In genomic region chr15:38672814-38673292, GRCh38 we compare ENCODE assay signal across 11 cellular contexts.
DNase-seq lines count a peak whose midpoint lies in the region; ATAC-seq and TF ChIP-seq lines count a peak whose summit lies in the region.
"Had no signal": no experiment of that assay in that cellular context is flagged by ENCODE, and none has a peak within 500 bp of the region (broad histone marks: within the 10 kb centered on the region; RNA-seq: fewer than 3 reads in every experiment).

No MANE protein-coding gene starts in this region.

- no peak for DNase-seq in CD8-positive, alpha-beta memory T cell
- no peak for DNase-seq in tibial artery
- DNase-seq in WTC11 (ENCODE audit: low spot score): no peak
- no peak for DNase-seq in BE2C
- DNase-seq: activated gamma-delta T cell, immature natural killer cell, NCI-H345 had no signal

- H3K9me3 ChIP-seq in CD8-positive, alpha-beta memory T cell (ENCODE audit: low read length): no peaks in the 10 kb centered on the region
- no peaks in the 10 kb centered on the region for H3K9me3 ChIP-seq in tibial artery
- no peaks in the 10 kb centered on the region for H3K9me3 ChIP-seq in BE2C

- POLR2A ChIA-PET in CD8-positive, alpha-beta memory T cell (lab: Charles Lee): interaction anchor here (1.2 to 3.1 kb wide), 3 partner anchors 10 to 20 kb away, joined by 5 to 15 read pairs (median 5); no protein-coding TSS in a partner anchor
- POLR2A ChIA-PET in WTC11 (lab: Charles Lee): no interaction called here

- H3K9me3 Mint-ChIP-seq in CD8-positive, alpha-beta memory T cell: no peaks in the 10 kb centered on the region
- peaks cover 7% of the 10 kb centered on the region for H3K9me3 Mint-ChIP-seq in activated T-helper 17 cell treated with anti-CD3 and anti-CD28 coated beads, Interleukin-2, amount 50 U/mL, for 72 hours
- H3K9me3 Mint-ChIP-seq in WTC11: no peaks in the 10 kb centered on the region
- H3K9me3 Mint-ChIP-seq: immature natural killer cell had no signal

- ATAC-seq in GM19324 (IDR thresholded peaks at IDR 0.05; ENCODE audit: low FRiP score, unreplicated experiment) (peak; percentile 65), HG03025 (IDR thresholded peaks at IDR 0.05; ENCODE audit: low FRiP score, unreplicated experiment) (peak; percentile 40), WTC11 (no peak), HG03521 (IDR thresholded peaks at IDR 0.05; ENCODE audit: unreplicated experiment) (no peak)
- peak; percentile 7 for ATAC-seq in activated T-helper 17 cell treated with anti-CD3 and anti-CD28 coated beads, Interleukin-2, amount 50 U/mL, for 72 hours (replicated peaks)

- H3K27me3 Mint-ChIP-seq in CD8-positive, alpha-beta memory T cell: no peaks in the 10 kb centered on the region
- H3K27me3 Mint-ChIP-seq in activated T-helper 17 cell treated with anti-CD3 and anti-CD28 coated beads, Interleukin-2, amount 50 U/mL, for 72 hours: no peaks in the 10 kb centered on the region
- no peaks in the 10 kb centered on the region; the same call in 1 of the 2 replicates for H3K27me3 Mint-ChIP-seq in WTC11 (ENCODE audit: low read depth)

- H3K27ac ChIP-seq in CD8-positive, alpha-beta memory T cell (ENCODE audit: low read depth, low read length): peak overlapping the region; percentile 62
- H3K27ac ChIP-seq in tibial artery: no peak overlapping the region

- H3K4me1 ChIP-seq in CD8-positive, alpha-beta memory T cell (ENCODE audit: insufficient read depth, low read length): peaks cover 64% of the 10 kb centered on the region
- H3K4me1 ChIP-seq in tibial artery (no peaks in the 10 kb centered on the region), BE2C (no peaks in the 10 kb centered on the region)

- H3K36me3 ChIP-seq in CD8-positive, alpha-beta memory T cell (ENCODE audit: insufficient read depth, low read length): no peaks in the 10 kb centered on the region
- H3K36me3 ChIP-seq in tibial artery (no peaks in the 10 kb centered on the region), BE2C (no peaks in the 10 kb centered on the region)

- H3K4me1 Mint-ChIP-seq in CD8-positive, alpha-beta memory T cell: peaks cover 60 to 82% (median 81%) of the 10 kb centered on the region in 3 donors
- H3K4me1 Mint-ChIP-seq in activated T-helper 17 cell treated with anti-CD3 and anti-CD28 coated beads, Interleukin-2, amount 50 U/mL, for 72 hours: peaks cover 46% of the 10 kb centered on the region
- peaks cover 10% of the 10 kb centered on the region; the same call in 1 of the 2 replicates for H3K4me1 Mint-ChIP-seq in WTC11

- CTCF ChIA-PET in CD8-positive, alpha-beta memory T cell (lab: Charles Lee): interaction anchor here (1.9 to 10.2 kb wide), 6 partner anchors 11 to 108 kb away, joined by 6 to 94 read pairs (median 66); partner anchors contain the start of gene RASGRP1
- CTCF ChIA-PET in WTC11 (lab: Charles Lee): interaction anchor here (1.5 to 4.3 kb wide), 4 partner anchors 18 to 232 kb away, joined by 7 to 28 read pairs (median 8); partner anchors contain the start of gene RASGRP1

- H3K36me3 Mint-ChIP-seq in CD8-positive, alpha-beta memory T cell: peaks cover 0 to 7% (median 0%) of the 10 kb centered on the region in 3 donors
- H3K36me3 Mint-ChIP-seq in activated T-helper 17 cell treated with anti-CD3 and anti-CD28 coated beads, Interleukin-2, amount 50 U/mL, for 72 hours (ENCODE audit: low read depth): no peaks in the 10 kb centered on the region
- no peaks in the 10 kb centered on the region for H3K36me3 Mint-ChIP-seq in WTC11

- peak overlapping the region in 5 of 7 donors; percentile 0 to 75 (median 73) for H3K4me3 Mint-ChIP-seq in CD8-positive, alpha-beta memory T cell
- peak overlapping the region; percentile 85 for H3K4me3 Mint-ChIP-seq in activated T-helper 17 cell treated with anti-CD3 and anti-CD28 coated beads, Interleukin-2, amount 50 U/mL, for 72 hours
- H3K4me3 Mint-ChIP-seq in WTC11: no peak overlapping the region
- H3K4me3 Mint-ChIP-seq: immature natural killer cell had no signal

- peak overlapping the region; percentile 95 to 100 (median 98) for H3K27ac Mint-ChIP-seq in CD8-positive, alpha-beta memory T cell
- peak overlapping the region; percentile 97 for H3K27ac Mint-ChIP-seq in activated T-helper 17 cell treated with anti-CD3 and anti-CD28 coated beads, Interleukin-2, amount 50 U/mL, for 72 hours
- H3K27ac Mint-ChIP-seq in WTC11: no peak overlapping the region

- TF ChIP-seq CTCF in tibial artery (IDR thresholded peaks at IDR 0.05) (no peak), WTC11 (IDR thresholded peaks at IDR 0.05) (no peak), BE2C (IDR thresholded peaks at IDR 0.05; ENCODE audit: low read depth, low read length) (no peak)

- no peaks in the 10 kb centered on the region for H3K27me3 ChIP-seq in CD8-positive, alpha-beta memory T cell (ENCODE audit: insufficient read depth, low read length, poor library complexity, severe bottlenecking)
- H3K27me3 ChIP-seq in tibial artery (peaks cover 0 to 7% of the 10 kb centered on the region in 2 donors), BE2C (peaks cover 11% of the 10 kb centered on the region)

- H3K4me3 ChIP-seq in CD8-positive, alpha-beta memory T cell (ENCODE audit: low read length): no peak overlapping the region
- no peak overlapping the region for H3K4me3 ChIP-seq in tibial artery
- no peak overlapping the region for H3K4me3 ChIP-seq in BE2C (ENCODE audit: low read depth, low read length)

- intact Hi-C loops in tibial artery (cut with DNase I; ENCODE audit: low total_unique reads): no loop called here

TF ChIP-seq in WTC11, 78 proteins besides CTCF, POLR2A, EP300 and RAD21:
- TF ChIP-seq CBFB (CRISPR knock-in tag; IDR thresholded peaks at IDR 0.05; ENCODE audit: low read depth) (no peak), ZNF416 (CRISPR knock-in tag; IDR thresholded peaks at IDR 0.05) (no peak), USF1 (CRISPR knock-in tag; IDR thresholded peaks at IDR 0.05) (no peak), ATF1 (CRISPR knock-in tag; IDR thresholded peaks at IDR 0.05) (no peak), TEAD1 (CRISPR knock-in tag; IDR thresholded peaks at IDR 0.05) (no peak)

Comparison
In these comparisons a context has a peak if more than half of its experiments do, and no peak if none do; other contexts are left out.
1. ATAC-seq: peak in GM19324 (single experiment), HG03025 (single experiment) and activated T-helper 17 cell treated with anti-CD3 and anti-CD28 coated beads, Interleukin-2, amount 50 U/mL, for 72 hours (single experiment); none in WTC11 (single experiment) and HG03521 (single experiment).